In genomic region chr14:61252354-61253063, GRCh38 we compare ENCODE assay signal across 8 cellular contexts. TPM values are rescaled to one million over a fixed set of nuclear protein-coding genes. Genes with fewer than 3 reads are reported as not detected.
DNase-seq lines count a peak whose midpoint lies in the region; ATAC-seq, FAIRE-seq and TF ChIP-seq lines count a peak whose summit lies in the region.

No MANE protein-coding gene starts in this region.

- intact Hi-C loops in mammary epithelial cell (cut with micrococcal nuclease) (loop anchor here (1.0 to 2.0 kb wide), 10 partner anchors 56 to 902 kb away; partner anchors contain the start of genes MNAT1, SLC38A6 and TRMT5), kidney (cut with DNase I) (loop anchor here (5.0 kb wide), 1 partner anchor 625 kb away; no protein-coding TSS in a partner anchor)

- DNase-seq in AG20443 (ENCODE audit: low spot score) (peak; percentile 91), NCI-H2227 (lab: John Stamatoyannopoulos, UW; ENCODE audit: unreplicated experiment) (peak; percentile 83), mammary epithelial cell (peak; percentile 89), kidney (peak; percentile 70)
- DNase-seq in stimulated activated CD4-positive, alpha-beta T cell treated with anti-CD3 and anti-CD28 coated beads, Interleukin-1b, Interleukin-23, amount 100 ng/mL, for 4 hours (ENCODE audit: low read depth in 2 of 2) = peak; percentile 17 to 40

- peak overlapping the region; percentile 18 for H3K4me2 ChIP-seq in mammary epithelial cell (ENCODE audit: insufficient read depth, low read depth, low read length)

- FAIRE-seq in kidney (lab: Jason Lieb, UNC) = peak; percentile 83

- H3K36me3 ChIP-seq in mammary epithelial cell (ENCODE audit: insufficient read depth, low read length) = no peaks in the 10 kb centered on the region
- H3K36me3 ChIP-seq in kidney (ENCODE audit: control insufficient read depth in 1 of 2, insufficient read depth in 2 of 2, low read length in 2 of 2) = no peaks in the 10 kb centered on the region

- WGBS in mammary epithelial cell (ENCODE audit: low coverage, missing lambda C conversion rate) = 17% methylated on average over 7 of the region's 7 CpGs

- H3K27ac ChIP-seq in VCaP = peak overlapping the region; percentile 50
- H3K27ac ChIP-seq in mammary epithelial cell (ENCODE audit: insufficient read depth, low read depth, low read length) = no peak overlapping the region
- no peak overlapping the region for H3K27ac ChIP-seq in kidney (ENCODE audit: low read depth in 2 of 2, low read length in 2 of 2)

- H4K20me1 ChIP-seq in mammary epithelial cell (ENCODE audit: insufficient read depth, low read length) = no peaks in the 10 kb centered on the region

- in situ Hi-C loops in mammary epithelial cell (cut with MboI; ENCODE audit: low sequenced_read_pairs in 2 of 2) = loop anchor here (10.0 to 25.0 kb wide), 2 partner anchors 628 to 915 kb away; no protein-coding TSS in a partner anchor

- no peaks in the 10 kb centered on the region for H3K79me2 ChIP-seq in mammary epithelial cell (ENCODE audit: insufficient read depth, low read length)

- no peaks in the 10 kb centered on the region for H3K27me3 ChIP-seq in mammary epithelial cell (ENCODE audit: insufficient read depth, low read length)

- H3K9me3 ChIP-seq in mammary epithelial cell (replicated peaks; ENCODE audit: insufficient read depth, low read length) (no peaks in the 10 kb centered on the region), kidney (ENCODE audit: control insufficient read depth in 1 of 2, low read length in 2 of 2) (no peaks in the 10 kb centered on the region)

- CTCF ChIA-PET in mammary epithelial cell (lab: Charles Lee; ENCODE audit: low non-redundant PET) = interaction anchor here (0.7 kb wide), 1 partner anchor 967 kb away, joined by 6 read pairs; no protein-coding TSS in a partner anchor

- H3K9ac ChIP-seq in mammary epithelial cell (ENCODE audit: insufficient read depth, low read length) (no peak overlapping the region), kidney (ENCODE audit: low read length in 2 of 2) (no peak overlapping the region)

- peak; percentile 96 for ATAC-seq in GM18909 (IDR thresholded peaks at IDR 0.05; ENCODE audit: poor library complexity, unreplicated experiment)
- ATAC-seq in HG03139 (IDR thresholded peaks at IDR 0.05; ENCODE audit: unreplicated experiment) = peak; percentile 93

- BruUV-seq in mammary epithelial cell (replicated peaks; lab: Mats Ljungman, UMichigan) = no TSS peak

- peaks cover 6% of the 10 kb centered on the region for H3K4me1 ChIP-seq in mammary epithelial cell (ENCODE audit: insufficient read depth, low read length)
- H3K4me1 ChIP-seq in kidney (ENCODE audit: control insufficient read depth in 1 of 2, insufficient read depth in 1 of 2, low read depth in 1 of 2, low read length in 2 of 2) = no peaks in the 10 kb centered on the region

- peak; percentile 84 for TF ChIP-seq CTCF in VCaP (conservative IDR thresholded peaks at IDR 0.05)
- peak; percentile 93 to 95 for TF ChIP-seq CTCF in mammary epithelial cell (conservative IDR thresholded peaks at IDR 0.05 in 1 of 2, IDR thresholded peaks at IDR 0.05 in 1 of 2; ENCODE audit: extremely low read depth in 1 of 2, insufficient read depth in 1 of 2, low read depth in 1 of 2, low read length in 2 of 2)
- TF ChIP-seq CTCF in kidney (IDR thresholded peaks at IDR 0.05; ENCODE audit: borderline replicate concordance, extremely low read depth, insufficient read depth) = peak; percentile 82

- peak overlapping the region; percentile 36 for H2AFZ ChIP-seq in mammary epithelial cell (ENCODE audit: low read depth, low read length)

- no peak overlapping the region for H3K4me3 ChIP-seq in mammary epithelial cell (replicated peaks in 1 of 3; ENCODE audit: insufficient read depth in 1 of 3, low read depth in 2 of 3, low read length in 3 of 3)
- no peak overlapping the region for H3K4me3 ChIP-seq in kidney (ENCODE audit: low read length in 2 of 2)

- dilution Hi-C loops in mammary epithelial cell (cut with HindIII; ENCODE audit: low sequenced_read_pairs) = no loop called here

RNA-seq across cellular contexts. Expression of gene TMEM30B, which starts 28.6 kb away (rescaled TPM):
- total RNA-seq in mammary epithelial cell = 10 to 100 TPM; 28.8 to 33.7 TPM
- 20.1 TPM for polyA plus RNA-seq in mammary epithelial cell
- polyA minus RNA-seq in mammary epithelial cell = 27.8 TPM
- total RNA-seq in kidney = 20.4 TPM
- 9.4 TPM for polyA plus RNA-seq in kidney (ENCODE audit: insufficient read depth, low read depth, low replicate concordance)

Comparison
In these comparisons a context has a peak if more than half of its experiments do, and no peak if none do; other contexts are left out.
1. DNase-seq: peak in every context shown above with its lines; median percentile 91 in AG20443; 89 in mammary epithelial cell; 83 in NCI-H2227; 70 in kidney; 28 in stimulated activated CD4-positive, alpha-beta T cell treated with anti-CD3 and anti-CD28 coated beads, Interleukin-1b, Interleukin-23, amount 100 ng/mL, for 4 hours.